Comparison of ENCODE assay signal across 10 cellular contexts in the genomic region with DNA sequence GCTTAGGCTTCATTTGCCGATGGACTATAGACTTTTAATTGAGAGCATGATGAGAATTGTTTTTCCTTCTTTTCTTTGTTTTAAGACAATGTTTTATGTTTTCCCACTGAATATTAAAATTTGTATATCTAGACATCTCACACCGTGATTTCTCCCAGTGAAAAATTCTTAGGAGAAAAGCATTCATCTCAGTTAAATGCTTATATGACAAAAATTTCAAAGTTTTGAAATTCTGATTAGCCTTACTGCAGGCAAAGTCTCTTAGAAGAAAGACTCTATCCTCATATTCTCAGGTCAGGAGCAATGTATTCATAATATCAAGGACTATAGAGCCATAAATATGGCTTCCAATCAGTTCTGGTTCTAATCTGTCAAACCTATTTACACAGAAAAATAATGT.
"Had no signal": no experiment of that assay in that cellular context is flagged by ENCODE, and none has a peak within 500 bp of the region (broad histone marks: within the 10 kb centered on the region; RNA-seq: fewer than 3 reads in every experiment).

No MANE protein-coding gene starts in this region.

- DNase-seq: GM23248, H7, H9, HCEC 1CT, HFFc6 had no signal

- H3K9ac ChIP-seq: GM23248 had no signal

- ATAC-seq: GM23338, HCT116 had no signal

- H3K9me3 ChIP-seq: HAP-1 had no signal

- H3K4me3 ChIP-seq: GM23248, GM23338, HAP-1 had no signal

- H3K27ac ChIP-seq: GM23248 had no signal

- H3K4me2 ChIP-seq: GM23338 had no signal

- H3K36me3 ChIP-seq: HAP-1 had no signal

- H3K4me1 ChIP-seq: HAP-1 had no signal

- H2AFZ ChIP-seq: GM23248, GM23338 had no signal

- FAIRE-seq: H1, H54 had no signal
